In genomic region chr12:56103823-56104108, GRCh38 we compare ENCODE assay signal across 8 cellular contexts. TPM values are rescaled to one million over a fixed set of nuclear protein-coding genes. Genes with fewer than 3 reads are reported as not detected.
DNase-seq lines count a peak whose midpoint lies in the region; TF ChIP-seq lines count a peak whose summit lies in the region.

No MANE protein-coding gene starts in this region.

- no peak for DNase-seq in activated CD4-positive, alpha-beta T cell treated with anti-CD3 and anti-CD28 coated beads, Interleukin-2, amount 10 ng/mL, durations not matched to agents 7 days and 5 days
- DNase-seq in activated CD4-positive, alpha-beta T cell treated with anti-CD3 and anti-CD28 coated beads, Interleukin-2, amount 50 U/mL, for 1 hour = no peak
- DNase-seq in testis (no peak), NCI-H2171 treated with DMSO at 0.1 percent for 48 hours (lab: John Stamatoyannopoulos, UW) (no peak), COLO668 (lab: John Stamatoyannopoulos, UW; ENCODE audit: unreplicated experiment) (no peak)
- no peak for DNase-seq in activated effector memory CD4-positive, alpha-beta T cell treated with Interleukin-2 at 50 U/mL for 16 hours

- no peaks in the 10 kb centered on the region for H3K9me3 Mint-ChIP-seq in activated CD4-positive, alpha-beta T cell treated with anti-CD3 and anti-CD28 coated beads, Interleukin-2, amount 10 ng/mL, durations not matched to agents 7 days and 5 days
- H3K9me3 Mint-ChIP-seq in activated naive CD8-positive, alpha-beta T cell (ENCODE audit: low read depth) = no peaks in the 10 kb centered on the region

- H3K27me3 Mint-ChIP-seq in activated CD4-positive, alpha-beta T cell treated with anti-CD3 and anti-CD28 coated beads, Interleukin-2, amount 10 ng/mL, durations not matched to agents 7 days and 5 days = no peaks in the 10 kb centered on the region
- H3K27me3 Mint-ChIP-seq in activated naive CD8-positive, alpha-beta T cell = no peaks in the 10 kb centered on the region

- POLR2A ChIA-PET in activated CD4-positive, alpha-beta T cell treated with anti-CD3 and anti-CD28 coated beads, Interleukin-2, amount 10 ng/mL, durations not matched to agents 7 days and 5 days (lab: Charles Lee) = interaction anchor here (0.9 to 2.0 kb wide), 4 partner anchors 9 to 86 kb away, joined by 3 to 10 read pairs (median 5); partner anchors contain the start of genes SMARCC2 and ZC3H10

- H3K4me3 ChIP-seq in testis = peak overlapping the region; percentile 84 to 92

- H3K9me3 ChIP-seq in testis = no peaks in the 10 kb centered on the region

- peak overlapping the region; percentile 98 for H3K27ac Mint-ChIP-seq in activated CD4-positive, alpha-beta T cell treated with anti-CD3 and anti-CD28 coated beads, Interleukin-2, amount 10 ng/mL, durations not matched to agents 7 days and 5 days
- peak overlapping the region; percentile 100 for H3K27ac Mint-ChIP-seq in activated naive CD8-positive, alpha-beta T cell

- H3K4me3 Mint-ChIP-seq in activated CD4-positive, alpha-beta T cell treated with anti-CD3 and anti-CD28 coated beads, Interleukin-2, amount 10 ng/mL, durations not matched to agents 7 days and 5 days = peak overlapping the region; percentile 99
- peak overlapping the region; percentile 100 for H3K4me3 Mint-ChIP-seq in activated naive CD8-positive, alpha-beta T cell

- intact Hi-C loops in testis (cut with DNase I; ENCODE audit: low total_unique reads) = no loop called here

- H3K27ac ChIP-seq in layer of hippocampus (ENCODE audit: low read depth, low read length) (peak overlapping the region; percentile 82), testis (peak overlapping the region; percentile 41 to 88)

- TF ChIP-seq POLR2A in testis (IDR thresholded peaks at IDR 0.05) = no peak

- CTCF ChIA-PET in activated CD4-positive, alpha-beta T cell treated with anti-CD3 and anti-CD28 coated beads, Interleukin-2, amount 10 ng/mL, durations not matched to agents 7 days and 5 days (lab: Charles Lee) = interaction anchor here (0.6 to 5.5 kb wide), 11 partner anchors 13 to 536 kb away, joined by 3 to 41 read pairs (median 4); partner anchors contain the start of genes ERBB3, RPL41, SMARCC2 and SUOX

- H3K27me3 ChIP-seq in layer of hippocampus (ENCODE audit: control insufficient read depth, insufficient read depth, low read length) = no peaks in the 10 kb centered on the region
- H3K27me3 ChIP-seq in testis = no peaks in the 10 kb centered on the region

- no peak for TF ChIP-seq CTCF in testis (IDR thresholded peaks at IDR 0.05)

- WGBS in testis, 2 donors = 0 to 1% methylated on average over 8 of the region's 8 CpGs

- peaks cover 62% of the 10 kb centered on the region for H3K4me1 Mint-ChIP-seq in activated CD4-positive, alpha-beta T cell treated with anti-CD3 and anti-CD28 coated beads, Interleukin-2, amount 10 ng/mL, durations not matched to agents 7 days and 5 days
- peaks cover 55% of the 10 kb centered on the region for H3K4me1 Mint-ChIP-seq in activated naive CD8-positive, alpha-beta T cell (ENCODE audit: low read depth)

- peaks cover 12% of the 10 kb centered on the region for H3K4me1 ChIP-seq in testis

- H3K36me3 ChIP-seq in testis (ENCODE audit: low read depth, missing control alignments) = no peaks in the 10 kb centered on the region

- peaks cover 44% of the 10 kb centered on the region for H3K36me3 Mint-ChIP-seq in activated CD4-positive, alpha-beta T cell treated with anti-CD3 and anti-CD28 coated beads, Interleukin-2, amount 10 ng/mL, durations not matched to agents 7 days and 5 days (ENCODE audit: low read depth)
- H3K36me3 Mint-ChIP-seq in activated naive CD8-positive, alpha-beta T cell = peaks cover 19% of the 10 kb centered on the region

RNA-seq across cellular contexts. Expression of gene PA2G4, which starts 0.6 kb away (rescaled TPM):
- 100 to 1,000 TPM; 244 to 289 TPM for total RNA-seq in activated CD4-positive, alpha-beta T cell treated with anti-CD3 and anti-CD28 coated beads, Interleukin-2, amount 10 ng/mL, durations not matched to agents 7 days and 5 days
- 10 to 100 TPM; 61.0 to 81.4 TPM for total RNA-seq in testis
- polyA plus RNA-seq in testis (ENCODE audit: insufficient read depth, low read depth, low replicate concordance) = 190 TPM

RNA-seq across cellular contexts. Expression of gene RPL41, which starts 12.7 kb away (rescaled TPM):
- total RNA-seq in activated CD4-positive, alpha-beta T cell treated with anti-CD3 and anti-CD28 coated beads, Interleukin-2, amount 10 ng/mL, durations not matched to agents 7 days and 5 days = 1,000 to 10,000 TPM; 3,940 to 4,815 TPM
- 1,000 to 10,000 TPM; 1,066 to 1,985 TPM for total RNA-seq in testis
- polyA plus RNA-seq in testis (ENCODE audit: insufficient read depth, low read depth, low replicate concordance) = 2,323 TPM

RNA-seq across cellular contexts. Expression of gene ZC3H10, which starts 14.3 kb away (rescaled TPM):
- 1 to 10 TPM; 8.2 to 9.1 TPM for total RNA-seq in activated CD4-positive, alpha-beta T cell treated with anti-CD3 and anti-CD28 coated beads, Interleukin-2, amount 10 ng/mL, durations not matched to agents 7 days and 5 days
- 10 to 100 TPM; 16.2 to 20.6 TPM for total RNA-seq in testis
- polyA plus RNA-seq in testis (ENCODE audit: insufficient read depth, low read depth, low replicate concordance) = 12.4 TPM

RNA-seq across cellular contexts. Expression of gene ERBB3, which starts 23.8 kb away (rescaled TPM):
- total RNA-seq in activated CD4-positive, alpha-beta T cell treated with anti-CD3 and anti-CD28 coated beads, Interleukin-2, amount 10 ng/mL, durations not matched to agents 7 days and 5 days = 1 to 10 TPM; 1.3 to 1.5 TPM
- 1 to 10 TPM; 3.3 to 9.8 TPM for total RNA-seq in testis
- polyA plus RNA-seq in testis (ENCODE audit: insufficient read depth, low read depth, low replicate concordance) = 6.1 TPM

RNA-seq across cellular contexts. Expression of gene ESYT1, which starts 24.3 kb away (rescaled TPM):
- 100 to 1,000 TPM; 367 to 399 TPM for total RNA-seq in activated CD4-positive, alpha-beta T cell treated with anti-CD3 and anti-CD28 coated beads, Interleukin-2, amount 10 ng/mL, durations not matched to agents 7 days and 5 days
- total RNA-seq in testis = 10 to 100 TPM; 72.0 to 99.8 TPM
- polyA plus RNA-seq in testis (ENCODE audit: insufficient read depth, low read depth, low replicate concordance) = 50.8 TPM
